Comparison of ENCODE assay signal across 26 cellular contexts in genomic region chr13:20074956-20075355, GRCh38.
A peak's percentile ranks its signal among the peaks of the same experiment; 100 is the strongest.
DNase-seq lines count a peak whose midpoint lies in the region; ATAC-seq, FAIRE-seq and TF ChIP-seq lines count a peak whose summit lies in the region.
"Had no signal": no experiment of that assay in that cellular context is flagged by ENCODE, and none has a peak within 500 bp of the region (broad histone marks: within the 10 kb centered on the region; RNA-seq: fewer than 3 reads in every experiment).

No MANE protein-coding gene starts in this region.

- peak; percentile 63 for FAIRE-seq in pancreas (lab: Jason Lieb, UNC)
- FAIRE-seq: GM19239, H1 had no signal

- H3K9me3 Mint-ChIP-seq in activated CD4-positive, alpha-beta memory T cell treated with anti-CD3 and anti-CD28 coated beads, Interleukin-2, amount 10 ng/mL, durations not matched to agents 7 days and 5 days, result no peaks in the 10 kb centered on the region
- no peaks in the 10 kb centered on the region for H3K9me3 Mint-ChIP-seq in activated CD4-positive, alpha-beta memory T cell treated with anti-CD3 and anti-CD28 coated beads for 36 hours

- no peak for ATAC-seq in pancreas
- ATAC-seq: HCT116, Right ventricle myocardium inferior had no signal

- H3K27me3 Mint-ChIP-seq in activated CD4-positive, alpha-beta memory T cell treated with anti-CD3 and anti-CD28 coated beads, Interleukin-2, amount 10 ng/mL, durations not matched to agents 7 days and 5 days, result no peaks in the 10 kb centered on the region
- no peaks in the 10 kb centered on the region for H3K27me3 Mint-ChIP-seq in activated CD4-positive, alpha-beta memory T cell treated with anti-CD3 and anti-CD28 coated beads for 36 hours

- POLR2A ChIA-PET in activated CD4-positive, alpha-beta memory T cell treated with anti-CD3 and anti-CD28 coated beads, Interleukin-2, amount 10 ng/mL, durations not matched to agents 7 days and 5 days (lab: Charles Lee), result no interaction called here
- POLR2A ChIA-PET in activated CD4-positive, alpha-beta memory T cell treated with anti-CD3 and anti-CD28 coated beads for 36 hours (lab: Charles Lee), result no interaction called here

- CTCF ChIA-PET in activated CD4-positive, alpha-beta memory T cell treated with anti-CD3 and anti-CD28 coated beads, Interleukin-2, amount 10 ng/mL, durations not matched to agents 7 days and 5 days (lab: Charles Lee), result interaction anchor here (0.7 kb wide), 1 partner anchor 91 kb away, joined by 3 read pairs; no protein-coding TSS in a partner anchor
- CTCF ChIA-PET in activated CD4-positive, alpha-beta memory T cell treated with anti-CD3 and anti-CD28 coated beads for 36 hours (lab: Charles Lee), result no interaction called here

- TF ChIP-seq CTCF in VCaP (conservative IDR thresholded peaks at IDR 0.05) (no peak), fibroblast of the aortic adventitia (IDR thresholded peaks at IDR 0.05; ENCODE audit: insufficient read depth, low read length) (no peak), pancreas (IDR thresholded peaks at IDR 0.05) (no peak)

- no peaks in the 10 kb centered on the region for H3K27me3 ChIP-seq in pancreas

- H3K27ac ChIP-seq in VCaP (peak overlapping the region; percentile 29; the same call in 1 of the 2 replicates), pancreas (no peak overlapping the region)
- H3K27ac ChIP-seq: KMS-11, PC-9 had no signal

- H3K4me3 ChIP-seq in fibroblast of the aortic adventitia (ENCODE audit: low read depth, low read length), result no peak overlapping the region
- no peak overlapping the region for H3K4me3 ChIP-seq in pancreas
- H3K4me3 ChIP-seq: PC-9 had no signal

- peaks cover 17% of the 10 kb centered on the region for H3K4me1 Mint-ChIP-seq in activated CD4-positive, alpha-beta memory T cell treated with anti-CD3 and anti-CD28 coated beads, Interleukin-2, amount 10 ng/mL, durations not matched to agents 7 days and 5 days
- peaks cover 12% of the 10 kb centered on the region for H3K4me1 Mint-ChIP-seq in activated CD4-positive, alpha-beta memory T cell treated with anti-CD3 and anti-CD28 coated beads for 36 hours (ENCODE audit: low read depth)

- H3K4me3 Mint-ChIP-seq in activated CD4-positive, alpha-beta memory T cell treated with anti-CD3 and anti-CD28 coated beads, Interleukin-2, amount 10 ng/mL, durations not matched to agents 7 days and 5 days, result no peak overlapping the region
- no peak overlapping the region for H3K4me3 Mint-ChIP-seq in activated CD4-positive, alpha-beta memory T cell treated with anti-CD3 and anti-CD28 coated beads for 36 hours

- H3K36me3 Mint-ChIP-seq in activated CD4-positive, alpha-beta memory T cell treated with anti-CD3 and anti-CD28 coated beads, Interleukin-2, amount 10 ng/mL, durations not matched to agents 7 days and 5 days (ENCODE audit: low read depth), result peaks cover 36% of the 10 kb centered on the region
- peaks cover 21% of the 10 kb centered on the region for H3K36me3 Mint-ChIP-seq in activated CD4-positive, alpha-beta memory T cell treated with anti-CD3 and anti-CD28 coated beads for 36 hours

- peak overlapping the region; percentile 3 for H3K27ac Mint-ChIP-seq in activated CD4-positive, alpha-beta memory T cell treated with anti-CD3 and anti-CD28 coated beads, Interleukin-2, amount 10 ng/mL, durations not matched to agents 7 days and 5 days
- H3K27ac Mint-ChIP-seq in activated CD4-positive, alpha-beta memory T cell treated with anti-CD3 and anti-CD28 coated beads for 36 hours, result no peak overlapping the region

- no peaks in the 10 kb centered on the region for H3K9me3 ChIP-seq in pancreas

- 15 to 26% methylated on average over 1 of the region's 1 CpG for WGBS in pancreas, 2 donors

- peaks cover 0 to 7% (median 0%) of the 10 kb centered on the region in 3 donors for H3K36me3 ChIP-seq in pancreas

- intact Hi-C loops in activated CD4-positive, alpha-beta memory T cell treated with anti-CD3 and anti-CD28 coated beads for 36 hours (cut with micrococcal nuclease), result no loop called here
- intact Hi-C loops in pancreas (cut with DNase I), result no loop called here

- peaks cover 0 to 3% (median 0%) of the 10 kb centered on the region in 3 donors for H3K4me1 ChIP-seq in pancreas

- DNase-seq in activated CD4-positive, alpha-beta memory T cell treated with anti-CD3 and anti-CD28 coated beads, Interleukin-2, amount 10 ng/mL, durations not matched to agents 7 days and 5 days, result no peak
- DNase-seq in activated CD4-positive, alpha-beta memory T cell treated with anti-CD3 and anti-CD28 coated beads for 36 hours, result no peak
- DNase-seq in fibroblast of the aortic adventitia (ENCODE audit: low read depth) (peak; percentile 17), pancreas (no peak), iPS-NIHi7 (ENCODE audit: extremely low spot score) (no peak), NK-92 (lab: John Stamatoyannopoulos, UW; ENCODE audit: unreplicated experiment) (no peak), kidney tubule cell (ENCODE audit: low spot score) (no peak)
- DNase-seq: 8988T, ACHN, Calu3, DMS79 treated with DMSO at 0.1 percent for 48 hours, IMR-90, MM.1S, NCI-H1417, NCI-H1694, NCI-H2029 treated with DMSO at 0.1 percent for 48 hours, NCI-H446 treated with DMSO at 0.1 percent for 48 hours, NCI-H526, NCI-H82, PC-9 had no signal
